ENCODE assay signal across 18 cellular contexts in the genomic region with DNA sequence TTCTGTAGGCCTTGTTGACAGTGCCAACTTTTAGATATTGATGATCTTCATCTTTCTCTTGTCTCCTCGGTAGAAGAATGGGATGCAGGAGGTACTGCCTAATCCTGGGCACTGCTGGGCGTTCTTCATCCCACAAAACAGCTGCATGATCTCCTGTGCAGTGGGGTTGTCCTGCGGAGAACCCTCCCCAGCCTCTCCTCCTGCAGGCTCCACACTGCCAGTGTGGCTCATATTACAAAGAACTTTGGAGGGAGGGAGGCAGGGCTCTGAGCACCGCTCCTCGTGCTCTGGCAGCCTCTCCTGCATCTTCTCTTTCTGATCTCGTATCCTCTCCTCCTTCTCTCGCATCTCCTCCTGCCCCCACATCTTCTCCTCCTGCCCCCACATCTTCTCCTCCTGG.
A peak's percentile ranks its signal among the peaks of the same experiment; 100 is the strongest.
DNase-seq lines count a peak whose midpoint lies in the region; ATAC-seq and TF ChIP-seq lines count a peak whose summit lies in the region.
"Had no signal": no experiment of that assay in that cellular context is flagged by ENCODE, and none has a peak within 500 bp of the region (broad histone marks: within the 10 kb centered on the region; RNA-seq: fewer than 3 reads in every experiment).

No MANE protein-coding gene starts in this region.

- CTCF ChIA-PET in HEK293T (lab: Yijun Ruan, JAX) = no interaction called here

- no peak overlapping the region for H3K27ac Mint-ChIP-seq in stimulated activated naive B cell treated with anti-CD40 and anti-IgM and Interleukin-4, amounts not matched to agents 10 μg/mL and 1 μg/mL and 100 μg/mL, for 72 hours
- H3K27ac Mint-ChIP-seq in nephron progenitor cell = no peak overlapping the region
- H3K27ac Mint-ChIP-seq: CD14-positive monocyte; CD4-positive, alpha-beta memory T cell; H9 had no signal

- peak overlapping the region; percentile 29 for H3K27ac ChIP-seq in VCaP
- H3K27ac ChIP-seq: 22Rv1, BLaER1, HL-60 had no signal

- no peaks in the 10 kb centered on the region for H3K4me1 Mint-ChIP-seq in stimulated activated naive B cell treated with anti-CD40 and anti-IgM and Interleukin-4, amounts not matched to agents 10 μg/mL and 1 μg/mL and 100 μg/mL, for 72 hours
- no peaks in the 10 kb centered on the region for H3K4me1 Mint-ChIP-seq in nephron progenitor cell
- H3K4me1 Mint-ChIP-seq: CD14-positive monocyte; CD4-positive, alpha-beta memory T cell had no signal

- DNase-seq in DMS 273 (lab: John Stamatoyannopoulos, UW; ENCODE audit: unreplicated experiment) (peak; percentile 7), DMS 273 treated with DMSO at 0.1 percent for 48 hours (lab: John Stamatoyannopoulos, UW) (no peak), HEK293T (ENCODE audit: extremely low spot score) (peak; percentile 7), dedifferentiated amniotic fluid mesenchymal stem cell (ENCODE audit: extremely low spot score) (no peak), nephron progenitor cell (no peak)
- no peak for DNase-seq in stimulated activated naive B cell treated with anti-CD40 and anti-IgM and Interleukin-4, amounts not matched to agents 10 μg/mL and 1 μg/mL and 100 μg/mL, for 72 hours
- DNase-seq: CD4-positive, alpha-beta memory T cell; DMS53; DND-41; EL; H9; IMR-90 had no signal

- no peak overlapping the region for H3K4me3 Mint-ChIP-seq in stimulated activated naive B cell treated with anti-CD40 and anti-IgM and Interleukin-4, amounts not matched to agents 10 μg/mL and 1 μg/mL and 100 μg/mL, for 72 hours
- no peak overlapping the region for H3K4me3 Mint-ChIP-seq in nephron progenitor cell
- H3K4me3 Mint-ChIP-seq: CD14-positive monocyte; CD4-positive, alpha-beta memory T cell; H9 had no signal

- H3K27me3 Mint-ChIP-seq in stimulated activated naive B cell treated with anti-CD40 and anti-IgM and Interleukin-4, amounts not matched to agents 10 μg/mL and 1 μg/mL and 100 μg/mL, for 72 hours = peaks cover 0 to 3% of the 10 kb centered on the region in 2 donors
- peaks cover 7% of the 10 kb centered on the region for H3K27me3 Mint-ChIP-seq in nephron progenitor cell (ENCODE audit: low read depth, poor library complexity)

- H3K36me3 Mint-ChIP-seq in stimulated activated naive B cell treated with anti-CD40 and anti-IgM and Interleukin-4, amounts not matched to agents 10 μg/mL and 1 μg/mL and 100 μg/mL, for 72 hours = no peaks in the 10 kb centered on the region
- no peaks in the 10 kb centered on the region for H3K36me3 Mint-ChIP-seq in nephron progenitor cell (ENCODE audit: low read depth)
- H3K36me3 Mint-ChIP-seq: CD14-positive monocyte; CD4-positive, alpha-beta memory T cell had no signal

- no peaks in the 10 kb centered on the region for H3K9me3 Mint-ChIP-seq in stimulated activated naive B cell treated with anti-CD40 and anti-IgM and Interleukin-4, amounts not matched to agents 10 μg/mL and 1 μg/mL and 100 μg/mL, for 72 hours
- peaks cover 38% of the 10 kb centered on the region for H3K9me3 Mint-ChIP-seq in nephron progenitor cell

- TF ChIP-seq CTCF in VCaP (conservative IDR thresholded peaks at IDR 0.05) (no peak), nephron progenitor cell (IDR thresholded peaks at IDR 0.05) (no peak)

- peak; percentile 14 to 33 for ATAC-seq in stimulated activated naive B cell treated with anti-CD40 and anti-IgM and Interleukin-4, amounts not matched to agents 10 μg/mL and 1 μg/mL and 100 μg/mL, for 72 hours (replicated peaks)
- ATAC-seq: GM12878 had no signal

- POLR2A ChIA-PET in HEK293T (lab: Yijun Ruan, JAX) = no interaction called here

TF ChIP-seq in HEK293T, 16 proteins besides CTCF, POLR2A, EP300 and RAD21:
- TF ChIP-seq HDGF (IDR thresholded peaks at IDR 0.05; ENCODE audit: borderline replicate concordance) (no peak), NFRKB (IDR thresholded peaks at IDR 0.05) (no peak), FOXM1 (IDR thresholded peaks at IDR 0.05; ENCODE audit: borderline replicate concordance) (no peak), ZNF384 (IDR thresholded peaks at IDR 0.05) (no peak), ELF4 (IDR thresholded peaks at IDR 0.05) (no peak), LEF1 (IDR thresholded peaks at IDR 0.05; ENCODE audit: borderline replicate concordance) (no peak), SP1 (IDR thresholded peaks at IDR 0.05) (no peak), CTBP1 (IDR thresholded peaks at IDR 0.05; ENCODE audit: borderline replicate concordance) (no peak)
- TF ChIP-seq, protein P1, sequence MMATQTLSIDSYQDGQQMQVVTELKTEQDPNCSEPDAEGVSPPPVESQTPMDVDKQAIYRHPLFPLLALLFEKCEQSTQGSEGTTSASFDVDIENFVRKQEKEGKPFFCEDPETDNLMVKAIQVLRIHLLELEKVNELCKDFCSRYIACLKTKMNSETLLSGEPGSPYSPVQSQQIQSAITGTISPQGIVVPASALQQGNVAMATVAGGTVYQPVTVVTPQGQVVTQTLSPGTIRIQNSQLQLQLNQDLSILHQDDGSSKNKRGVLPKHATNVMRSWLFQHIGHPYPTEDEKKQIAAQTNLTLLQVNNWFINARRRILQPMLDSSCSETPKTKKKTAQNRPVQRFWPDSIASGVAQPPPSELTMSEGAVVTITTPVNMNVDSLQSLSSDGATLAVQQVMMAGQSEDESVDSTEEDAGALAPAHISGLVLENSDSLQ (IDR thresholded peaks at IDR 0.05) = no peak
TF ChIP-seq in HEK293T: peak in this region for 0.

Comparison
In these comparisons a context has a peak if more than half of its experiments do, and no peak if none do; other contexts are left out.
1. DNase-seq: peak in DMS 273 (single experiment) and HEK293T (single experiment); none in DMS 273 treated with DMSO at 0.1 percent for 48 hours (single experiment), stimulated activated naive B cell treated with anti-CD40 and anti-IgM and Interleukin-4, amounts not matched to agents 10 μg/mL and 1 μg/mL and 100 μg/mL, for 72 hours (single experiment), dedifferentiated amniotic fluid mesenchymal stem cell (single experiment) and nephron progenitor cell (single experiment).